ENCODE assay signal across 36 cellular contexts in genomic region chr7:32379486-32380115, GRCh38.
"Had no signal": no experiment of that assay in that cellular context is flagged by ENCODE, and none has a peak within 500 bp of the region (broad histone marks: within the 10 kb centered on the region; RNA-seq: fewer than 3 reads in every experiment).

No MANE protein-coding gene starts in this region.

- FAIRE-seq: astrocyte, RCC 7860 had no signal

- H3K4me3 ChIP-seq: adrenal gland, body of pancreas, breast epithelium, MG63, PC-9 had no signal

- H3K27me3 ChIP-seq: adrenal gland, body of pancreas, breast epithelium had no signal

- H2AFZ ChIP-seq: PC-9 had no signal

- H3K4me2 ChIP-seq: PC-9 had no signal

- H3K9me3 ChIP-seq: adrenal gland, body of pancreas, breast epithelium, MG63 had no signal

- DNase-seq: activated B cell treated with CpG ODN at 0.5 μM for 24 hours; activated CD4-positive, alpha-beta memory T cell treated with anti-CD3 and anti-CD28 coated beads for 36 hours; activated CD4-positive, alpha-beta T cell treated with anti-CD3 and anti-CD28 coated beads for 4 hours; activated CD4-positive, alpha-beta T cell treated with anti-CD3 and anti-CD28 coated beads, Interleukin-2, amount 50 U/mL, for 1 hour; activated CD4-positive, CD25-positive, alpha-beta regulatory T cell treated with anti-CD3 and anti-CD28 coated beads, Interleukin-2, amount 50 U/mL, for 72 hours; activated CD8-positive, alpha-beta memory T cell treated with anti-CD3 and anti-CD28 coated beads, Interleukin-2, amount 50 U/mL, for 4 hours; activated gamma-delta T cell treated with Interleukin-2 at 50 U/mL for 16 hours; activated naive CD4-positive, alpha-beta T cell treated with anti-CD3 and anti-CD28 coated beads for 36 hours; activated T-cell treated with anti-CD3 and anti-CD28 coated beads for 4 hours; activated T-cell treated with anti-CD3 and anti-CD28 coated beads, Interleukin-2, amount 50 U/mL, for 4 hours; adrenal gland; body of pancreas; central memory CD4-positive, alpha-beta T cell; Kasumi-1; KG1; MG63; NCI-H1092; NCI-H1417 treated with DMSO at 0.1 percent for 48 hours; NCI-H2029; NCI-H345; NCI-H510A treated with DMSO at 0.1 percent for 48 hours; NCI-H526 treated with DMSO at 0.1 percent for 48 hours; NCI-H82; NK-92 treated with Interleukin-12 subunit alpha and Interleukin-12 subunit beta, amount 100 ng/mL, for 24 hours; SIG-M5; T-cell; T-helper 17 cell had no signal

- H3K4me1 ChIP-seq: adrenal gland, body of pancreas, breast epithelium had no signal

- H3K27ac ChIP-seq: adrenal gland, body of pancreas, breast epithelium, PC-9, RWPE1, VCaP had no signal

- H3K36me3 ChIP-seq: adrenal gland, breast epithelium, MG63 had no signal

- ATAC-seq: activated naive CD4-positive, alpha-beta T cell treated with anti-CD3 and anti-CD28 coated beads, Interleukin-2, amount 50 U/mL, for 72 hours; activated T-cell treated with anti-CD3 and anti-CD28 coated beads, Interleukin-2, amount 50 U/mL, for 4 hours; body of pancreas; Right ventricle myocardium inferior; SK-N-SH treated with all-trans-retinoic acid at 6 μM for 48 hours; T-cell; T-helper 17 cell had no signal
